ENCODE assay signal across 1 cellular context in the genomic region with DNA sequence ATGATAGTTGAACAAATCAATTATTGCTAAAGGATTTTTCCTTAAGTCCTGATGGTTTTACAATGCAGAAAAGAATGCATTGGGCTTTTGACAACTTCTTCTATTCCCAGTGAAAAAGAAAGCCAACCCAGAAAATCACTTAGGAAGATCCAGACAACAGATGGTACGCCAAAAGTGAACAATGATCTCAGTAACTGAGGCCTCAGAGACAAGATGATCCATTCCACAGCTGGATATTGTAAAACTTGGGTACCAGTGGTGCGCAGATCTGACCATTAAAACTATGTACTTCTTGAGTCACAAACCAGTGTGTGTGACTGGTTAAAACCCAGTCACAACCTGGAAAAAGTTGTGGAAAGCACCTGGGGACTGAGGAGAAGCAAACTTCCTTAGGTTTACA.
TF ChIP-seq lines count a peak whose summit lies in the region.

No MANE protein-coding gene starts in this region.

TF ChIP-seq in IMR-90, 13 proteins besides CTCF, POLR2A, EP300 and RAD21:
- TF ChIP-seq NFE2L2 (IDR thresholded peaks at IDR 0.05; ENCODE audit: low read depth, low read length) (no peak), RCOR1 (IDR thresholded peaks at IDR 0.05; ENCODE audit: insufficient replicate concordance, low read length) (no peak), CHD1 (IDR thresholded peaks at IDR 0.05; ENCODE audit: low read depth, low read length) (no peak), SMC3 (IDR thresholded peaks at IDR 0.05; ENCODE audit: low read depth, low read length) (no peak), BHLHE40 (IDR thresholded peaks at IDR 0.05; ENCODE audit: low read depth, low read length) (no peak), MAZ (IDR thresholded peaks at IDR 0.05; ENCODE audit: borderline replicate concordance, low read depth, low read length) (no peak)
- TF ChIP-seq, protein P1, sequence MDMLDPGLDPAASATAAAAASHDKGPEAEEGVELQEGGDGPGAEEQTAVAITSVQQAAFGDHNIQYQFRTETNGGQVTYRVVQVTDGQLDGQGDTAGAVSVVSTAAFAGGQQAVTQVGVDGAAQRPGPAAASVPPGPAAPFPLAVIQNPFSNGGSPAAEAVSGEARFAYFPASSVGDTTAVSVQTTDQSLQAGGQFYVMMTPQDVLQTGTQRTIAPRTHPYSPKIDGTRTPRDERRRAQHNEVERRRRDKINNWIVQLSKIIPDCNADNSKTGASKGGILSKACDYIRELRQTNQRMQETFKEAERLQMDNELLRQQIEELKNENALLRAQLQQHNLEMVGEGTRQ (IDR thresholded peaks at IDR 0.05; ENCODE audit: low read depth, low read length), result no peak
- TF ChIP-seq, protein P2, sequence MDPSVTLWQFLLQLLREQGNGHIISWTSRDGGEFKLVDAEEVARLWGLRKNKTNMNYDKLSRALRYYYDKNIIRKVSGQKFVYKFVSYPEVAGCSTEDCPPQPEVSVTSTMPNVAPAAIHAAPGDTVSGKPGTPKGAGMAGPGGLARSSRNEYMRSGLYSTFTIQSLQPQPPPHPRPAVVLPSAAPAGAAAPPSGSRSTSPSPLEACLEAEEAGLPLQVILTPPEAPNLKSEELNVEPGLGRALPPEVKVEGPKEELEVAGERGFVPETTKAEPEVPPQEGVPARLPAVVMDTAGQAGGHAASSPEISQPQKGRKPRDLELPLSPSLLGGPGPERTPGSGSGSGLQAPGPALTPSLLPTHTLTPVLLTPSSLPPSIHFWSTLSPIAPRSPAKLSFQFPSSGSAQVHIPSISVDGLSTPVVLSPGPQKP (IDR thresholded peaks at IDR 0.05; ENCODE audit: borderline replicate concordance, low read depth, low read length), result no peak
